Comparison of ENCODE assay signal across 8 cellular contexts in genomic region chr6:129710722-129711631, GRCh38. TPM values are rescaled to one million over a fixed set of nuclear protein-coding genes. Genes with fewer than 3 reads are reported as not detected.
DNase-seq lines count a peak whose midpoint lies in the region; ATAC-seq, FAIRE-seq and TF ChIP-seq lines count a peak whose summit lies in the region.

No MANE protein-coding gene starts in this region.

- H3K27ac Mint-ChIP-seq in brain: peak overlapping the region in 4 of 5 experiments; percentile 39 to 97 (median 70)

- TF ChIP-seq CTCF in A549 (IDR thresholded peaks at IDR 0.05) (no peak), HFF-Myc (IDR thresholded peaks at IDR 0.05; ENCODE audit: low read depth, low read length, missing control alignments) (no peak), brain (conservative IDR thresholded peaks at IDR 0.05) (no peak)

- peak overlapping the region; percentile 70 to 87 for H3K27ac ChIP-seq in A549

- peaks cover 2% of the 10 kb centered on the region; the same call in 1 of the 3 replicates for H3K4me1 ChIP-seq in A549
- H3K4me1 ChIP-seq in mononuclear cell (ENCODE audit: insufficient read depth, low read length): peaks cover 31% of the 10 kb centered on the region

- peak overlapping the region; percentile 92 for H3K4me2 ChIP-seq in A549

- peak overlapping the region; percentile 62 for H3K4me3 ChIP-seq in A549
- peak overlapping the region; percentile 74 for H3K4me3 ChIP-seq in HFF-Myc (replicated peaks; ENCODE audit: low read depth, low read length)
- peak overlapping the region; percentile 58 for H3K4me3 ChIP-seq in mononuclear cell (ENCODE audit: low read length)

- POLR2A ChIA-PET in A549 (lab: Yijun Ruan, JAX): interaction anchor here (1.4 kb wide), 1 partner anchor 11 kb away, joined by 3 read pairs; no protein-coding TSS in a partner anchor

- no peak for FAIRE-seq in A549 (lab: Jason Lieb, UNC)

- WGBS in A549 (ENCODE audit: missing lambda C conversion rate): 36% methylated on average over 8 of the region's 8 CpGs

- TF ChIP-seq EP300 in A549 (IDR thresholded peaks at IDR 0.05): no peak

- peaks cover 2% of the 10 kb centered on the region for H3K27me3 Mint-ChIP-seq in brain

- no peak for TF ChIP-seq RAD21 in A549 (conservative IDR thresholded peaks at IDR 0.05 in 1 of 2, IDR thresholded peaks at IDR 0.05 in 1 of 2)

- no peaks in the 10 kb centered on the region for H3K9me3 ChIP-seq in A549
- H3K9me3 ChIP-seq in mononuclear cell (ENCODE audit: low read depth, low read length): no peaks in the 10 kb centered on the region

- no peaks in the 10 kb centered on the region for H3K36me3 Mint-ChIP-seq in brain

- no peaks in the 10 kb centered on the region for H3K9me3 Mint-ChIP-seq in brain

- no peak for TF ChIP-seq POLR2A in A549 (IDR thresholded peaks at IDR 0.05; ENCODE audit: low read length)

- DNase-seq in A549 (ENCODE audit: low read depth in 1 of 2, low spot score in 1 of 2) (no peak), HFF-Myc (ENCODE audit: extremely low read depth, low read depth) (no peak), mucosa of gallbladder (ENCODE audit: low spot score) (no peak), HuH-7.5 (ENCODE audit: low spot score) (no peak)
- no peak for DNase-seq in activated effector memory CD4-positive, alpha-beta T cell treated with Interleukin-2 at 50 U/mL for 16 hours

- peak in 1 of 2 experiments; percentile 12; a peak in 1 of 6 replicates for ATAC-seq in A549
- no peak for ATAC-seq in GM21717 (IDR thresholded peaks at IDR 0.05; ENCODE audit: unreplicated experiment)

- H3K27me3 ChIP-seq in mononuclear cell (ENCODE audit: insufficient read depth, low read length): no peaks in the 10 kb centered on the region

- H3K4me1 Mint-ChIP-seq in brain: peaks cover 36% of the 10 kb centered on the region

- CTCF ChIA-PET in A549 (lab: Yijun Ruan, JAX): interaction anchor here (1.1 kb wide), 1 partner anchor 53 kb away, joined by 3 read pairs; no protein-coding TSS in a partner anchor

- H3K4me3 Mint-ChIP-seq in brain: peak overlapping the region; percentile 91 to 98 (median 96)

TF ChIP-seq in A549, 52 proteins besides CTCF, POLR2A, EP300 and RAD21:
- TF ChIP-seq GATA3 (IDR thresholded peaks at IDR 0.05; ENCODE audit: borderline replicate concordance) (no peak), BCL3 (IDR thresholded peaks at IDR 0.05) (0 out of 3 replicates have a peak, but pooled peaks have one; percentile 3), TP53 (CRISPR knock-in tag; IDR thresholded peaks at IDR 0.05) (no peak), USF2 (IDR thresholded peaks at IDR 0.05) (no peak), MAFK (IDR thresholded peaks at IDR 0.05; ENCODE audit: partially characterized antibody) (no peak)

RNA-seq across cellular contexts. Expression of gene ARHGAP18, which starts 1.0 kb away (rescaled TPM):
- polyA plus RNA-seq in A549 (2011; rRNA removed) (13.3 and 16.7 TPM in 2 replicates), A549 (2017; fragmentation: RNase III; extraction: RNeasy Plus Mini Kit Qiagen cat#74134 plus additional on column Dnase treatment) (8.1 to 13.4 TPM (median 11.2 TPM) in 3 replicates), brain (ENCODE audit: insufficient read depth, low read depth, low replicate concordance) (0.63 TPM)
- polyA plus RNA-seq in A549 (2012; cell fraction: cytosol; rRNA removed): 1.4 TPM in 2 replicates
- polyA plus RNA-seq in A549 (2012; cell fraction: nucleus; rRNA removed): 0.55 and 0.75 TPM in 2 replicates
- 13.5 and 13.7 TPM in 2 replicates for polyA minus RNA-seq in A549 (2011; rRNA and poly(A)+ RNA removed)
- total RNA-seq in mononuclear cell (14.3 TPM), mucosa of gallbladder (17.2 TPM)
